In the genomic region with DNA sequence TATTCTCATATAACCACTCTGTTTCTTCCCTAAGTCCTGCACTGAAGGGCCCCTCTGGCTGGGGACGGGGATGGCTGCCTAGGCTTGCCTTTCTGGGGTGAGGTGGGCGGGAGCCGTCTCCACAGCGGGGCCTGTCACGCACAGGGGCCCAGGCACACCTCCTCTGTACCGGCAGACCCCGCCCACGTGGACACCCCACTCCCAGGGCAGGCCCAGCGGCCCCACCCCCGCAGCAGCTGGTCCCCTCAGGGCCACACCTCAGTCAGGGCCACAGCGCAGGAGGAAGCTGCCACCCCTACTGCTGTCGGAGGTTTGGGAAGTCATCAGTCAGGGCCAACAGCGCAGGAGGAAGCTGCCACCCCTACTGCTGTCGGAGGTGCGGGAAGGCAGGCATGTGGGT, we compare ENCODE assay signal across 18 cellular contexts.
DNase-seq lines count a peak whose midpoint lies in the region; ATAC-seq and TF ChIP-seq lines count a peak whose summit lies in the region.
"Had no signal": no experiment of that assay in that cellular context is flagged by ENCODE, and none has a peak within 500 bp of the region (broad histone marks: within the 10 kb centered on the region; RNA-seq: fewer than 3 reads in every experiment).

No MANE protein-coding gene starts in this region.

- no TSS peak for BruUV-seq in A673 (replicated peaks; lab: Mats Ljungman, UMichigan)

- H3K36me3 ChIP-seq in A673 (ENCODE audit: insufficient read depth, low read length, poor library complexity, severe bottlenecking), result no peaks in the 10 kb centered on the region
- no peaks in the 10 kb centered on the region for H3K36me3 ChIP-seq in mesendoderm (ENCODE audit: control insufficient read depth, insufficient read depth, low read length)
- no peaks in the 10 kb centered on the region for H3K36me3 ChIP-seq in CD4-positive, alpha-beta memory T cell (ENCODE audit: insufficient read depth, low read length)

- no peak overlapping the region for H3K23ac ChIP-seq in H9 (ENCODE audit: insufficient read length, low read depth, low read length)
- no peak overlapping the region for H3K23ac ChIP-seq in mesendoderm (ENCODE audit: low read length)

- peaks cover 22 to 25% of the 10 kb centered on the region in 2 experiments for H3K4me1 Mint-ChIP-seq in H9
- peaks cover 22% of the 10 kb centered on the region for H3K4me1 Mint-ChIP-seq in type B pancreatic cell (ENCODE audit: unreplicated experiment)
- no peaks in the 10 kb centered on the region for H3K4me1 Mint-ChIP-seq in CD4-positive, alpha-beta memory T cell
- H3K4me1 Mint-ChIP-seq: B cell had no signal

- no peak overlapping the region for H3K4ac ChIP-seq in H9 (ENCODE audit: low read depth, low read length)
- no peak overlapping the region for H3K4ac ChIP-seq in mesendoderm (ENCODE audit: low read depth, low read length)

- no peak overlapping the region for H3K27ac Mint-ChIP-seq in H9
- no peak overlapping the region for H3K27ac Mint-ChIP-seq in type B pancreatic cell
- no peak overlapping the region for H3K27ac Mint-ChIP-seq in CD4-positive, alpha-beta memory T cell
- H3K27ac Mint-ChIP-seq: B cell; CD8-positive, alpha-beta T cell had no signal

- no peaks in the 10 kb centered on the region for H3K79me2 ChIP-seq in H9 (ENCODE audit: insufficient read depth, low read length)
- no peaks in the 10 kb centered on the region for H3K79me2 ChIP-seq in mesendoderm (ENCODE audit: control insufficient read depth, insufficient read depth, low read length)

- no peak overlapping the region for H2BK15ac ChIP-seq in H9 (ENCODE audit: low read depth, low read length)
- no peak overlapping the region for H2BK15ac ChIP-seq in mesendoderm (replicated peaks; ENCODE audit: low read depth)

- H3K23me2 ChIP-seq in H9 (ENCODE audit: insufficient read length, low read depth, low read length, poor library complexity, severe bottlenecking), result no peaks in the 10 kb centered on the region

- no peaks in the 10 kb centered on the region for H3K27me3 ChIP-seq in H9 (ENCODE audit: insufficient read depth, low read length)
- H3K27me3 ChIP-seq in foreskin keratinocyte, result peaks cover 6% of the 10 kb centered on the region
- no peaks in the 10 kb centered on the region for H3K27me3 ChIP-seq in A673 (replicated peaks; ENCODE audit: insufficient read depth, low read depth, low read length, poor library complexity)
- H3K27me3 ChIP-seq in mesendoderm (ENCODE audit: insufficient read depth, low read length, poor library complexity), result no peaks in the 10 kb centered on the region
- H3K27me3 ChIP-seq in CD4-positive, alpha-beta memory T cell (ENCODE audit: insufficient read depth, low read length), result no peaks in the 10 kb centered on the region

- no peak overlapping the region for H3K4me3 Mint-ChIP-seq in H9
- no peak overlapping the region for H3K4me3 Mint-ChIP-seq in type B pancreatic cell
- no peak overlapping the region for H3K4me3 Mint-ChIP-seq in CD4-positive, alpha-beta memory T cell
- H3K4me3 Mint-ChIP-seq: B cell; CD8-positive, alpha-beta T cell had no signal

- peaks cover 3% of the 10 kb centered on the region; the same call in 1 of the 2 replicates for H3K4me1 ChIP-seq in H9 (ENCODE audit: insufficient read depth, low read length)
- no peaks in the 10 kb centered on the region for H3K4me1 ChIP-seq in foreskin keratinocyte
- H3K4me1 ChIP-seq in A673 (ENCODE audit: insufficient read depth, low read length, poor library complexity, severe bottlenecking), result no peaks in the 10 kb centered on the region
- peaks cover 6% of the 10 kb centered on the region for H3K4me1 ChIP-seq in mesendoderm (ENCODE audit: control insufficient read depth, low read depth, low read length)
- H3K4me1 ChIP-seq in CD4-positive, alpha-beta memory T cell (ENCODE audit: insufficient read depth, low read length), result no peaks in the 10 kb centered on the region

- H3K18ac ChIP-seq in H9 (ENCODE audit: insufficient read length, low read depth, low read length) (no peak overlapping the region), mesendoderm (ENCODE audit: low read length) (no peak overlapping the region)

- no peak overlapping the region for H3K14ac ChIP-seq in H9 (ENCODE audit: insufficient read depth, low read length)

- no peaks in the 10 kb centered on the region for H4K20me1 ChIP-seq in H9 (ENCODE audit: control insufficient read depth, insufficient read depth, insufficient read length)

- H3K4me3 ChIP-seq in A673 (ENCODE audit: low read depth, low read length, poor library complexity, severe bottlenecking) (no peak overlapping the region), mesendoderm (ENCODE audit: low read length) (no peak overlapping the region)
- no peak overlapping the region for H3K4me3 ChIP-seq in CD4-positive, alpha-beta memory T cell (ENCODE audit: low read length in 2 of 2)
- H3K4me3 ChIP-seq: GM12878 had no signal

- DNase-seq in cardiac septum (ENCODE audit: low spot score), result peak; percentile 62
- no peak for DNase-seq in Right ventricle myocardium inferior (ENCODE audit: missing footprints)
- DNase-seq in H9, result peak; percentile 43
- no peak for DNase-seq in foreskin keratinocyte
- peak; percentile 70 for DNase-seq in type B pancreatic cell (ENCODE audit: extremely low spot score, unreplicated experiment)
- no peak for DNase-seq in A673 (ENCODE audit: low spot score)
- no peak for DNase-seq in mesendoderm
- no peak for DNase-seq in CD4-positive, alpha-beta memory T cell
- DNase-seq: CD8-positive, alpha-beta T cell; COR-L47; DMS53; GOT3; IMR-90; KBM-7 had no signal

- no CpG with 5 or more reads among the region's 15 CpGs for WGBS in H9 (ENCODE audit: extremely low coverage, insufficient read length, low lambda C conversion rate)
- WGBS in mesendoderm (ENCODE audit: extremely low coverage, insufficient coverage, low lambda C conversion rate), result no CpG with 5 or more reads among the region's 15 CpGs

- POLR2A ChIA-PET in A673 (lab: Charles Lee; ENCODE audit: low non-redundant PET), result no interaction called here
- POLR2A ChIA-PET in CD4-positive, alpha-beta memory T cell (lab: Charles Lee; ENCODE audit: partially characterized antibody), result no interaction called here

- no peak overlapping the region for H2BK20ac ChIP-seq in H9 (ENCODE audit: low read depth, low read length, poor library complexity, severe bottlenecking)

- TF ChIP-seq CTCF in H9 (conservative IDR thresholded peaks at IDR 0.05) (no peak), foreskin keratinocyte (conservative IDR thresholded peaks at IDR 0.05) (no peak), type B pancreatic cell (conservative IDR thresholded peaks at IDR 0.05) (no peak), A673 (conservative IDR thresholded peaks at IDR 0.05; ENCODE audit: low read depth, low read length) (no peak)

- H3K79me1 ChIP-seq in H9 (ENCODE audit: insufficient read depth, low read depth, low read length, poor library complexity, severe bottlenecking), result no peaks in the 10 kb centered on the region
- H3K79me1 ChIP-seq in mesendoderm (ENCODE audit: low read length), result no peaks in the 10 kb centered on the region

- H2AK5ac ChIP-seq in H9 (ENCODE audit: insufficient read length, low read length) (no peak overlapping the region), mesendoderm (ENCODE audit: low read length) (no peak overlapping the region)

- H2BK5ac ChIP-seq in H9 (ENCODE audit: insufficient read length, low read length), result no peak overlapping the region
- H2BK5ac ChIP-seq in mesendoderm (ENCODE audit: low read length), result no peak overlapping the region

- no peak overlapping the region for H3T11ph ChIP-seq in H9 (ENCODE audit: low read length)

- H3K27ac ChIP-seq in H9 (ENCODE audit: insufficient read length, low read depth, low read length) (no peak overlapping the region), foreskin keratinocyte (no peak overlapping the region), A673 (ENCODE audit: low read depth, low read length, poor library complexity, severe bottlenecking) (no peak overlapping the region), mesendoderm (ENCODE audit: low read depth, low read length) (no peak overlapping the region)
- no peak overlapping the region for H3K27ac ChIP-seq in CD4-positive, alpha-beta memory T cell (ENCODE audit: low read depth, low read length)
- H3K27ac ChIP-seq: C4-2B had no signal

- no peak overlapping the region for H3K56ac ChIP-seq in H9 (ENCODE audit: insufficient read length, low read depth, low read length)
- H3K56ac ChIP-seq in mesendoderm (ENCODE audit: low read length), result no peak overlapping the region

- H4K8ac ChIP-seq in H9 (replicated peaks; ENCODE audit: insufficient read length, low read depth, low read length) (no peak overlapping the region), mesendoderm (ENCODE audit: low read depth, low read length) (no peak overlapping the region)

- H3K9ac ChIP-seq in H9 (ENCODE audit: extremely low read depth, insufficient read length, low read length) (no peak overlapping the region), mesendoderm (ENCODE audit: low read length) (no peak overlapping the region)

- CTCF ChIA-PET in A673 (lab: Charles Lee), result no interaction called here
- CTCF ChIA-PET in CD4-positive, alpha-beta memory T cell (lab: Charles Lee; ENCODE audit: partially characterized antibody), result no interaction called here

- no peak overlapping the region for H4K91ac ChIP-seq in H9 (ENCODE audit: insufficient read length, low read depth, low read length)

- H3K9me3 ChIP-seq in H9 (ENCODE audit: control insufficient read depth, low read depth, low read length) (no peaks in the 10 kb centered on the region), A673 (ENCODE audit: low read depth, low read length, poor library complexity, severe bottlenecking) (no peaks in the 10 kb centered on the region)
- no peaks in the 10 kb centered on the region for H3K9me3 ChIP-seq in CD4-positive, alpha-beta memory T cell (ENCODE audit: control insufficient read depth in 1 of 2, low read length in 2 of 2)

- H2AFZ ChIP-seq in H9 (ENCODE audit: low read length), result no peak overlapping the region

- no peak overlapping the region for H4K5ac ChIP-seq in H9 (ENCODE audit: insufficient read length, low read depth, low read length)
- H4K5ac ChIP-seq in mesendoderm (ENCODE audit: low read length), result no peak overlapping the region

- H3K27me3 Mint-ChIP-seq in H9 (ENCODE audit: low read depth) (no peaks in the 10 kb centered on the region; the same call in 1 of the 2 replicates), type B pancreatic cell (peaks cover 8% of the 10 kb centered on the region)
- H3K27me3 Mint-ChIP-seq in CD4-positive, alpha-beta memory T cell, result peaks cover 0 to 3% of the 10 kb centered on the region in 2 donors

- intact Hi-C loops in cardiac septum (cut with DNase I), result no loop called here
- intact Hi-C loops in Right ventricle myocardium inferior (cut with DNase I), result no loop called here
- intact Hi-C loops in A673 (cut with micrococcal nuclease; ENCODE audit: unreplicated experiment), result no loop called here
- intact Hi-C loops in CD4-positive, alpha-beta memory T cell (cut with micrococcal nuclease), result no loop called here

- no peaks in the 10 kb centered on the region for H3K9me3 Mint-ChIP-seq in H9
- H3K9me3 Mint-ChIP-seq in type B pancreatic cell, result no peaks in the 10 kb centered on the region
- H3K9me3 Mint-ChIP-seq in CD4-positive, alpha-beta memory T cell, result no peaks in the 10 kb centered on the region
- H3K9me3 Mint-ChIP-seq: CD8-positive, alpha-beta T cell had no signal

- H3K4me2 ChIP-seq in H9 (ENCODE audit: insufficient read depth, insufficient read length, low read length) (no peak overlapping the region), mesendoderm (ENCODE audit: low read length) (no peak overlapping the region)

- no peak for ATAC-seq in Right ventricle myocardium inferior
- ATAC-seq in foreskin keratinocyte, result peak; percentile 13
- ATAC-seq: CD8-positive, alpha-beta T cell; GM12878; HCT116 had no signal

- H2BK12ac ChIP-seq in H9 (ENCODE audit: insufficient read length, low read depth, low read length), result no peak overlapping the region

- H3K36me3 Mint-ChIP-seq in H9 (ENCODE audit: insufficient read depth in 1 of 3, low read depth in 3 of 3), result no peaks in the 10 kb centered on the region
- no peaks in the 10 kb centered on the region for H3K36me3 Mint-ChIP-seq in type B pancreatic cell
- H3K36me3 Mint-ChIP-seq in CD4-positive, alpha-beta memory T cell, result no peaks in the 10 kb centered on the region
- H3K36me3 Mint-ChIP-seq: CD8-positive, alpha-beta T cell had no signal

- H2BK120ac ChIP-seq in H9 (ENCODE audit: low read depth, low read length, poor library complexity, severe bottlenecking) (no peak overlapping the region), mesendoderm (ENCODE audit: low read depth, low read length) (no peak overlapping the region)

Comparison
In these comparisons a context has a peak if more than half of its experiments do, and no peak if none do; other contexts are left out.
1. DNase-seq: peak in cardiac septum (single experiment), H9 (single experiment) and type B pancreatic cell (single experiment); none in Right ventricle myocardium inferior (single experiment), foreskin keratinocyte (0 of 2), A673 (single experiment), mesendoderm (single experiment) and CD4-positive, alpha-beta memory T cell (0 of 5).